32 cellular contexts compared by ENCODE assay signal in the genomic region with DNA sequence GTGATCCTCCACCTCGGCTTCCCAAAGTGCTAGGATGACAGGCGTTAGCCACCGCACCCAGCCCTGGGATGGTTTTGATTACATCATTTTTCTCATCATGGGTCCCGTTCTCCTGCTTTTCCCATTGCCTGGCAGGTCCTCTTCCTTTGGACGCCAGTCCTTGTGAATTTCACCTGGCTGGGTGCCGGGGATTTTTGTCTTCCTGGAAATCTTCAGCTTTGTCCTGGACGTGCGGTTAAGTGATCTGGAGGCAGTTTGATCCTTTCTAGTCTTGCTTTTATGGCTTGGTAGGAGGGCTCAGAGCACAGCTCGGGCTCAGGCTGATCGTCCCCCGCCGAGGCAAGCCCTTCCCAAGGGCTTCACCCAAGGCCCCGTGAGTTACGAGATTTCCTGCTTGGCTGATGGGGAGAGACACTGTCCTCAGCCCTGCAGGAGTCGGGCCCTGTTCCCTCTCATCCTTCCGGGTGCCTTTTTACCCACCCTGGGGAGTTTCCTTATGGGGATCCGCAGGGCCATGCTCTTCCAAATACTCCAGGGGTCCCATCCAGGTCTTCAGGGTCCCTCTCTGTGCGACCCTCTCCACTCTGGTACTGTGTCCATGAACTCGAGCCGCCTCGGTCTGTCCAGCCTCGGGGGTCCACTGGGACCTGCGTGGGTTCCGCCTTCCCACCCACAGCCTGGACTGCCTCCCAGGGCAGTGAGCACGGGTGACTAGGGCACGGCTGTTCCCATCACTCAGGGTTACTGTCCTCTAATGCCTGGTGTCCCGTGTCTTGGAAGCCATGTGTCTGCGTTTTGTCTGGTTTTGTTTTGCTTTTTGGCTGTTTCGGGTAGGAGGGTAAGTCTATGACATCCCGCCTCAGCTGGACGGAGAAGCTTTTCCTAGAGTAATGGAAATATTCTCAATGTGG. TPM values are rescaled to one million over a fixed set of nuclear protein-coding genes. Genes with fewer than 3 reads are reported as not detected.
DNase-seq lines count a peak whose midpoint lies in the region; ATAC-seq, FAIRE-seq and TF ChIP-seq lines count a peak whose summit lies in the region.
"Had no signal": no experiment of that assay in that cellular context is flagged by ENCODE, and none has a peak within 500 bp of the region (broad histone marks: within the 10 kb centered on the region; RNA-seq: fewer than 3 reads in every experiment).

No MANE protein-coding gene starts in this region.

- no peak overlapping the region for H3K27ac Mint-ChIP-seq in glutamatergic neuron (ENCODE audit: unreplicated experiment)
- H3K27ac Mint-ChIP-seq: activated CD4-positive, alpha-beta memory T cell treated with anti-CD3 and anti-CD28 coated beads for 36 hours; activated naive CD8-positive, alpha-beta T cell; activated T-helper 17 cell treated with anti-CD3 and anti-CD28 coated beads, Interleukin-2, amount 50 U/mL, for 72 hours had no signal

- no peak for TF ChIP-seq CTCF in kidney (IDR thresholded peaks at IDR 0.05; ENCODE audit: borderline replicate concordance, extremely low read depth, insufficient read depth)
- no peak for TF ChIP-seq CTCF in glutamatergic neuron (IDR thresholded peaks at IDR 0.05; ENCODE audit: partially characterized antibody, unreplicated experiment)

- ATAC-seq in sciatic nerve: peak; percentile 47
- ATAC-seq: activated T-helper 17 cell treated with anti-CD3 and anti-CD28 coated beads, Interleukin-2, amount 50 U/mL, for 72 hours; foreskin keratinocyte; left lung; mucosa of descending colon; upper lobe of right lung had no signal

- no peaks in the 10 kb centered on the region for H3K36me3 Mint-ChIP-seq in glutamatergic neuron (ENCODE audit: unreplicated experiment)
- H3K36me3 Mint-ChIP-seq: activated CD4-positive, alpha-beta memory T cell treated with anti-CD3 and anti-CD28 coated beads for 36 hours; activated naive CD8-positive, alpha-beta T cell; CD14-positive monocyte had no signal

- FAIRE-seq in kidney (lab: Jason Lieb, UNC): no peak
- FAIRE-seq: bronchial epithelial cell, colon, small intestine had no signal

- H3K4me1 Mint-ChIP-seq in glutamatergic neuron (ENCODE audit: low read depth, unreplicated experiment): peaks cover 9% of the 10 kb centered on the region
- H3K4me1 Mint-ChIP-seq: activated T-helper 17 cell treated with anti-CD3 and anti-CD28 coated beads, Interleukin-2, amount 50 U/mL, for 72 hours had no signal

- peak overlapping the region in 5 of 11 experiments; percentile 2 to 48 (median 31); a peak in 6 of 22 replicates for H3K9ac ChIP-seq in BLaER1 treated with 17β-estradiol and CSF1 and Interleukin-3, amounts not matched to agents 10 nM and 100 nM
- peak overlapping the region in 1 of 2 donors; percentile 19 for H3K9ac ChIP-seq in kidney (ENCODE audit: low read length in 2 of 2)
- H3K9ac ChIP-seq: KMS-11 had no signal

- peaks cover 4% of the 10 kb centered on the region for H3K27me3 Mint-ChIP-seq in glutamatergic neuron (ENCODE audit: unreplicated experiment)
- H3K27me3 Mint-ChIP-seq: activated naive CD8-positive, alpha-beta T cell had no signal

- peak overlapping the region in 9 of 11 experiments; percentile 37 to 62 (median 55); a peak in 18 of 22 replicates for H3K4me2 ChIP-seq in BLaER1 treated with 17β-estradiol and CSF1 and Interleukin-3, amounts not matched to agents 10 nM and 100 nM
- H3K4me2 ChIP-seq: KMS-11 had no signal

- H3K27ac ChIP-seq in BLaER1 treated with 17β-estradiol and CSF1 and Interleukin-3, amounts not matched to agents 10 nM and 100 nM: peak overlapping the region in 3 of 11 experiments; percentile 11 to 34 (median 15); a peak in 3 of 22 replicates
- H3K27ac ChIP-seq in kidney (ENCODE audit: low read depth in 2 of 2, low read length in 2 of 2): peak overlapping the region; percentile 51 to 65
- H3K27ac ChIP-seq: foreskin keratinocyte, KMS-11, left lung, upper lobe of right lung had no signal

- intact Hi-C loops in kidney (cut with DNase I) (no loop called here), sciatic nerve (cut with DNase I) (no loop called here)

- peaks cover 0 to 13% (median 12%) of the 10 kb centered on the region in 11 experiments; a peak in 12 of 22 replicates for H3K27me3 ChIP-seq in BLaER1 treated with 17β-estradiol and CSF1 and Interleukin-3, amounts not matched to agents 10 nM and 100 nM

- H3K9me3 Mint-ChIP-seq in glutamatergic neuron (ENCODE audit: unreplicated experiment): peaks cover 4% of the 10 kb centered on the region
- H3K9me3 Mint-ChIP-seq: activated CD4-positive, alpha-beta memory T cell treated with anti-CD3 and anti-CD28 coated beads for 36 hours; activated T-helper 17 cell treated with anti-CD3 and anti-CD28 coated beads, Interleukin-2, amount 50 U/mL, for 72 hours had no signal

- no peak overlapping the region for H3K4me3 Mint-ChIP-seq in glutamatergic neuron (ENCODE audit: unreplicated experiment)
- H3K4me3 Mint-ChIP-seq: activated CD4-positive, alpha-beta memory T cell treated with anti-CD3 and anti-CD28 coated beads for 36 hours; activated naive CD8-positive, alpha-beta T cell; activated T-helper 17 cell treated with anti-CD3 and anti-CD28 coated beads, Interleukin-2, amount 50 U/mL, for 72 hours; CD14-positive monocyte had no signal

- 0 out of 22 replicates have a peak, but pooled peaks cover 0 to 5% (median 0%) of the 10 kb centered on the region in 11 experiments for H3K9me3 ChIP-seq in BLaER1 treated with 17β-estradiol and CSF1 and Interleukin-3, amounts not matched to agents 10 nM and 100 nM (replicated peaks in 1 of 11)
- no peaks in the 10 kb centered on the region for H3K9me3 ChIP-seq in kidney (ENCODE audit: control insufficient read depth in 1 of 2, low read length in 2 of 2)
- H3K9me3 ChIP-seq: HAP-1, left lung, mucosa of descending colon, upper lobe of right lung had no signal

- peak; percentile 29 for DNase-seq in LHCN-M2 (ENCODE audit: low read depth)
- peak; percentile 84 for DNase-seq in kidney
- no peak for DNase-seq in sciatic nerve (ENCODE audit: low spot score)
- DNase-seq in effector CD4-positive, alpha-beta T cell: no peak
- no peak for DNase-seq in NCI-H82 treated with DMSO at 0.1 percent for 48 hours (lab: John Stamatoyannopoulos, UW; ENCODE audit: unreplicated experiment)
- no peak for DNase-seq in NK-92 treated with Interleukin-12 subunit alpha and Interleukin-12 subunit beta, amount 100 ng/mL, for 24 hours (lab: John Stamatoyannopoulos, UW)
- no peak for DNase-seq in glutamatergic neuron
- DNase-seq: activated CD4-positive, alpha-beta memory T cell treated with anti-CD3 and anti-CD28 coated beads for 36 hours; activated CD4-positive, CD25-positive, alpha-beta regulatory T cell treated with anti-CD3 and anti-CD28 coated beads, Interleukin-2, amount 50 U/mL, for 72 hours; activated CD8-positive, alpha-beta memory T cell treated with anti-CD3 and anti-CD28 coated beads, Interleukin-2, amount 50 U/mL, for 48 hours; anterior cingulate cortex; Calu3; DND-41; effector CD8-positive, alpha-beta T cell; foreskin keratinocyte; hippocampal formation; left lung; mucosa of descending colon; NCI-H1417; NCI-H2029 treated with DMSO at 0.1 percent for 48 hours; NCI-H345; small intestine; stimulated activated CD4-positive, alpha-beta T cell treated with anti-CD3 and anti-CD28 coated beads, Interleukin-2, amount 100 ng/mL, for 24 hours; upper lobe of right lung had no signal

- H3K36me3 ChIP-seq in BLaER1 treated with 17β-estradiol and CSF1 and Interleukin-3, amounts not matched to agents 10 nM and 100 nM: no peaks in the 10 kb centered on the region
- H3K36me3 ChIP-seq in kidney (ENCODE audit: control insufficient read depth in 1 of 2, insufficient read depth in 2 of 2, low read length in 2 of 2): no peaks in the 10 kb centered on the region
- H3K36me3 ChIP-seq: HAP-1, left lung, upper lobe of right lung had no signal

- no peak overlapping the region for H3K4me3 ChIP-seq in BLaER1 treated with 17β-estradiol and CSF1 and Interleukin-3, amounts not matched to agents 10 nM and 100 nM
- no peak overlapping the region for H3K4me3 ChIP-seq in kidney (ENCODE audit: low read length in 2 of 2)
- H3K4me3 ChIP-seq: HAP-1, left lung, mucosa of descending colon, upper lobe of right lung had no signal

- H4K20me1 ChIP-seq in BLaER1 treated with 17β-estradiol and CSF1 and Interleukin-3, amounts not matched to agents 10 nM and 100 nM: no peaks in the 10 kb centered on the region

- H3K4me1 ChIP-seq in BLaER1 treated with 17β-estradiol and CSF1 and Interleukin-3, amounts not matched to agents 10 nM and 100 nM: peaks cover 45 to 55% (median 49%) of the 10 kb centered on the region in 10 experiments
- H3K4me1 ChIP-seq in kidney (ENCODE audit: control insufficient read depth in 1 of 2, insufficient read depth in 1 of 2, low read depth in 1 of 2, low read length in 2 of 2): peaks cover 0 to 11% of the 10 kb centered on the region in 2 donors
- H3K4me1 ChIP-seq: HAP-1 had no signal

RNA-seq across cellular contexts. Expression of gene EGFL7, which starts 22.3 kb away (rescaled TPM):
- total RNA-seq in LHCN-M2 (2014; rRNA removed): 7.6 and 8.9 TPM in 2 replicates
- polyA plus RNA-seq in LHCN-M2 (2012): 8.7 TPM
- total RNA-seq in kidney: 140 TPM
- polyA plus RNA-seq in kidney (ENCODE audit: insufficient read depth, low read depth, low replicate concordance): 137 TPM
- 242 TPM for total RNA-seq in sciatic nerve
- 8.1 TPM for total RNA-seq in glutamatergic neuron (ENCODE audit: unreplicated experiment)

RNA-seq across cellular contexts. Expression of gene AGPAT2, which starts 46.8 kb away (rescaled TPM):
- total RNA-seq in LHCN-M2 (2014; rRNA removed): 36.2 and 40.2 TPM in 2 replicates
- 33.0 TPM for polyA plus RNA-seq in LHCN-M2 (2012)
- 83.6 TPM for total RNA-seq in kidney
- 73.4 TPM for polyA plus RNA-seq in kidney (ENCODE audit: insufficient read depth, low read depth, low replicate concordance)
- 33.9 TPM for total RNA-seq in sciatic nerve
- total RNA-seq in glutamatergic neuron (ENCODE audit: unreplicated experiment): 72.8 TPM

Comparison
In these comparisons a context has a peak if more than half of its experiments do, and no peak if none do; other contexts are left out.
1. DNase-seq: peak in LHCN-M2 (single experiment) and kidney (single experiment); none in sciatic nerve (single experiment), effector CD4-positive, alpha-beta T cell (single experiment), NCI-H82 treated with DMSO at 0.1 percent for 48 hours (single experiment), NK-92 treated with Interleukin-12 subunit alpha and Interleukin-12 subunit beta, amount 100 ng/mL, for 24 hours (single experiment) and glutamatergic neuron (single experiment).
2. RNA of gene EGFL7, which starts 22.3 kb away (total RNA-seq): 242 TPM in sciatic nerve (single experiment) and 140 TPM in kidney (single experiment); 8.1 TPM in glutamatergic neuron (single experiment) and 7.6 to 8.9 TPM in LHCN-M2; every median in the first group is over 10 times any median in the second.